In genomic region chr17:1142503-1143095, GRCh38 we compare ENCODE assay signal across 16 cellular contexts. TPM values are rescaled to one million over a fixed set of nuclear protein-coding genes. Genes with fewer than 3 reads are reported as not detected.
DNase-seq lines count a peak whose midpoint lies in the region; ATAC-seq and TF ChIP-seq lines count a peak whose summit lies in the region.
"Had no signal": no experiment of that assay in that cellular context is flagged by ENCODE, and none has a peak within 500 bp of the region (broad histone marks: within the 10 kb centered on the region; RNA-seq: fewer than 3 reads in every experiment).

No MANE protein-coding gene starts in this region.

- H3K27me3 ChIP-seq in H7 (ENCODE audit: control insufficient read depth, insufficient read depth, low read length) (no peaks in the 10 kb centered on the region), neural progenitor cell (no peaks in the 10 kb centered on the region), HAP-1 (ENCODE audit: low read depth) (no peaks in the 10 kb centered on the region)
- H3K27me3 ChIP-seq: BLaER1 had no signal

- no peaks in the 10 kb centered on the region for H3K36me3 Mint-ChIP-seq in glutamatergic neuron (ENCODE audit: unreplicated experiment)
- peaks cover 6% of the 10 kb centered on the region for H3K36me3 Mint-ChIP-seq in neural progenitor cell
- no peaks in the 10 kb centered on the region for H3K36me3 Mint-ChIP-seq in WTC11

- H3K27ac Mint-ChIP-seq in glutamatergic neuron (ENCODE audit: unreplicated experiment) (peak overlapping the region; percentile 28), neural progenitor cell (peak overlapping the region; percentile 99), WTC11 (no peak overlapping the region; the same call in 1 of the 2 replicates)

- H3K27me3 Mint-ChIP-seq in glutamatergic neuron (ENCODE audit: unreplicated experiment) = peaks cover 5% of the 10 kb centered on the region
- peaks cover 2% of the 10 kb centered on the region for H3K27me3 Mint-ChIP-seq in neural progenitor cell (ENCODE audit: insufficient read depth, low read depth)
- no peaks in the 10 kb centered on the region for H3K27me3 Mint-ChIP-seq in WTC11 (ENCODE audit: low read depth)

- CTCF ChIA-PET in OCI-LY7 (lab: Charles Lee; ENCODE audit: unreplicated experiment) (no interaction called here), WTC11 (lab: Charles Lee) (interaction anchor here (0.6 to 9.7 kb wide), 5 partner anchors 10 to 128 kb away, joined by 3 to 134 read pairs (median 4); partner anchors contain the start of gene BHLHA9)

- H3K4me1 Mint-ChIP-seq in glutamatergic neuron (ENCODE audit: low read depth, unreplicated experiment) (peaks cover 25% of the 10 kb centered on the region), neural progenitor cell (peaks cover 52% of the 10 kb centered on the region), WTC11 (peaks cover 16% of the 10 kb centered on the region)

- TF ChIP-seq CTCF in glutamatergic neuron (IDR thresholded peaks at IDR 0.05; ENCODE audit: partially characterized antibody, unreplicated experiment) = no peak
- TF ChIP-seq CTCF in neural progenitor cell (IDR thresholded peaks at IDR 0.05) = no peak
- TF ChIP-seq CTCF in OCI-LY7 (conservative IDR thresholded peaks at IDR 0.05; ENCODE audit: low read length) = no peak
- no peak for TF ChIP-seq CTCF in WTC11 (IDR thresholded peaks at IDR 0.05)
- TF ChIP-seq CTCF in mucosa of descending colon (IDR thresholded peaks at IDR 0.05) = no peak

- no peak overlapping the region for H2AFZ ChIP-seq in neural progenitor cell (replicated peaks)
- no peak overlapping the region for H2AFZ ChIP-seq in OCI-LY7 (ENCODE audit: low read length)

- H3K4me3 Mint-ChIP-seq in glutamatergic neuron (ENCODE audit: unreplicated experiment) (peak overlapping the region; percentile 77), neural progenitor cell (peak overlapping the region; percentile 80), WTC11 (no peak overlapping the region)

- H4K20me1 ChIP-seq in neural progenitor cell (ENCODE audit: low read depth) (peaks cover 34% of the 10 kb centered on the region), OCI-LY7 (ENCODE audit: insufficient read depth, low read length) (peaks cover 8% of the 10 kb centered on the region; the same call in 1 of the 2 replicates)

- no peak overlapping the region for H3K4me3 ChIP-seq in H7 (ENCODE audit: insufficient read depth, low read depth, low read length)
- H3K4me3 ChIP-seq in neural progenitor cell = no peak overlapping the region
- no peak overlapping the region for H3K4me3 ChIP-seq in HAP-1
- no peak overlapping the region for H3K4me3 ChIP-seq in OCI-LY7 (ENCODE audit: low read depth, low read length, poor library complexity, severe bottlenecking)
- H3K4me3 ChIP-seq in mucosa of descending colon = no peak overlapping the region
- H3K4me3 ChIP-seq: BLaER1, SK-N-MC had no signal

- H3K9me3 Mint-ChIP-seq in glutamatergic neuron (ENCODE audit: unreplicated experiment) (peaks cover 19% of the 10 kb centered on the region), neural progenitor cell (no peaks in the 10 kb centered on the region), WTC11 (no peaks in the 10 kb centered on the region)

- DNase-seq in H7 (peak; percentile 51), SK-N-DZ (ENCODE audit: low spot score) (peak; percentile 56), glutamatergic neuron (no peak), neural progenitor cell (ENCODE audit: low spot score) (no peak), HAP-1 (ENCODE audit: low spot score in 2 of 2) (no peak), OCI-LY7 (ENCODE audit: low spot score) (no peak), WTC11 (ENCODE audit: low spot score) (no peak), mucosa of descending colon (no peak)
- DNase-seq: DMS 273 treated with DMSO at 0.1 percent for 48 hours, MV-4-11, NCI-H1417 treated with DMSO at 0.1 percent for 48 hours, NCI-H2029, NCI-H510A had no signal

- no peaks in the 10 kb centered on the region for H3K79me2 ChIP-seq in neural progenitor cell (ENCODE audit: low read depth)
- H3K79me2 ChIP-seq in OCI-LY7 (ENCODE audit: insufficient read depth, low read depth, low read length) = peaks cover 34% of the 10 kb centered on the region

- H3K36me3 ChIP-seq in H7 (replicated peaks; ENCODE audit: control insufficient read depth, insufficient read depth, low read length) (no peaks in the 10 kb centered on the region), neural progenitor cell (no peaks in the 10 kb centered on the region), HAP-1 (replicated peaks) (peaks cover 3% of the 10 kb centered on the region; the same call in 1 of the 2 replicates), OCI-LY7 (ENCODE audit: insufficient read depth, low read length) (no peaks in the 10 kb centered on the region; the same call in 1 of the 2 replicates), mucosa of descending colon (ENCODE audit: low read depth) (no peaks in the 10 kb centered on the region)
- H3K36me3 ChIP-seq: BLaER1 had no signal

- H3K9me3 ChIP-seq in neural progenitor cell (ENCODE audit: low read depth) (no peaks in the 10 kb centered on the region), HAP-1 (no peaks in the 10 kb centered on the region), OCI-LY7 (ENCODE audit: low read length) (no peaks in the 10 kb centered on the region), mucosa of descending colon (no peaks in the 10 kb centered on the region)
- H3K9me3 ChIP-seq: BLaER1 had no signal

- no peak for ATAC-seq in WTC11
- ATAC-seq in mucosa of descending colon = no peak

- no peak overlapping the region for H3K9ac ChIP-seq in neural progenitor cell
- H3K9ac ChIP-seq: BLaER1 had no signal

- in situ Hi-C loops in HAP-1 (cut with MboI; ENCODE audit: low sequenced_read_pairs) = no loop called here

- H3K4me1 ChIP-seq in neural progenitor cell (peaks cover 13% of the 10 kb centered on the region), HAP-1 (peaks cover 24% of the 10 kb centered on the region), OCI-LY7 (ENCODE audit: insufficient read depth, low read length, poor library complexity, severe bottlenecking) (peaks cover 6% of the 10 kb centered on the region), mucosa of descending colon (ENCODE audit: low read depth) (no peaks in the 10 kb centered on the region)

- no peaks in the 10 kb centered on the region for H3K9me2 ChIP-seq in OCI-LY7 (ENCODE audit: insufficient read depth, low read length)

- no peak overlapping the region for H3K27ac ChIP-seq in neural progenitor cell
- no peak overlapping the region for H3K27ac ChIP-seq in OCI-LY7 (ENCODE audit: low read depth, low read length, poor library complexity, severe bottlenecking)
- H3K27ac ChIP-seq: BLaER1, RWPE1, SK-N-MC had no signal

- intact Hi-C loops in OCI-LY7 (cut with micrococcal nuclease; ENCODE audit: unreplicated experiment) (no loop called here), mucosa of descending colon (cut with DNase I, micrococcal nuclease) (no loop called here)

- peaks cover 3% of the 10 kb centered on the region for H3F3A ChIP-seq in neural progenitor cell (ENCODE audit: low read depth)

- POLR2A ChIA-PET in OCI-LY7 (lab: Charles Lee) (interaction anchor here (0.6 kb wide), 1 partner anchor 122 kb away, joined by 3 read pairs; no protein-coding TSS in a partner anchor), WTC11 (lab: Charles Lee) (no interaction called here)

- no TSS peak for BruUV-seq in OCI-LY7 (replicated peaks; lab: Mats Ljungman, UMichigan)

- H3K4me2 ChIP-seq in neural progenitor cell = no peak overlapping the region
- H3K4me2 ChIP-seq in OCI-LY7 (ENCODE audit: low read length) = no peak overlapping the region
- H3K4me2 ChIP-seq: BLaER1 had no signal

TF ChIP-seq in WTC11, 78 proteins besides CTCF, POLR2A, EP300 and RAD21 (continues in another document):
- no peak for TF ChIP-seq NR1H2 (CRISPR knock-in tag; IDR thresholded peaks at IDR 0.05)
- no peak for TF ChIP-seq ZNF532 (CRISPR knock-in tag; IDR thresholded peaks at IDR 0.05; ENCODE audit: borderline replicate concordance)
- no peak for TF ChIP-seq FOXK1 (CRISPR knock-in tag; IDR thresholded peaks at IDR 0.05)

RNA-seq across cellular contexts. Expression of gene ABR, which starts 37.2 kb away (rescaled TPM):
- 24.6 and 31.6 TPM in 2 replicates for total RNA-seq in H7 (2014; rRNA removed; shearing (Covaris generic))
- 17.6 and 19.4 TPM in 2 replicates for polyA plus RNA-seq in SK-N-DZ (2014; cell fraction: cytosol; rRNA removed)
- 13.4 and 20.1 TPM in 2 replicates for polyA plus RNA-seq in SK-N-DZ (2014; cell fraction: nucleus; rRNA removed)
- total RNA-seq in glutamatergic neuron (ENCODE audit: unreplicated experiment) (219 TPM), neural progenitor cell (ENCODE audit: low replicate concordance) (36.7 and 92.7 TPM in 2 replicates), OCI-LY7 (2022) (181 and 199 TPM in 2 replicates), WTC11 (2021) (38.0 to 43.7 TPM (median 41.0 TPM) in 3 replicates), mucosa of descending colon (100 to 1,000 TPM; 257 to 470 (median 292) TPM)
- 153 and 164 TPM in 2 replicates for total RNA-seq in OCI-LY7 (2014; rRNA removed; shearing (Covaris generic))

Comparison
In these comparisons a context has a peak if more than half of its experiments do, and no peak if none do; other contexts are left out.
1. DNase-seq: peak in H7 (single experiment) and SK-N-DZ (single experiment); none in glutamatergic neuron (single experiment), neural progenitor cell (single experiment), HAP-1 (0 of 2), OCI-LY7 (single experiment), WTC11 (single experiment) and mucosa of descending colon (0 of 3).